Comparison of ENCODE assay signal across 34 cellular contexts in the genomic region with DNA sequence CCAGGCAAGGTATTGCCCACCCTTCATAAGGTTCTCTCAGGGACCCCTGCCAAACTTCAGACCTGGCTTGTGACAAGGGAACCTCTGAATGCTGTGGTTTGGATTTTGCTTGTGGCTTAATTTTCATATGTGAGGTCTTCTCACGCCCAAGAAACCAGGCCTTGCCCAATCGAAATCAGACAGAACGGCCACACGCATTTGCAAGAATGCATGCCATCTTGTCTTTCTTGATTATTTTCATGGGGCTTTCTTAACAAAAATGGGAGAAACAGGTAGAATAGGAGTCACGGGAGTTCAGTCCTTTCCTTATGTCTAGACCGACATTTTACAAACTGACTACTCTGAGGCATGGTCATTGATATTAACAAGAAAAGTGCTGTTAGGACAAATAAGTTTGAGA.
"Had no signal": no experiment of that assay in that cellular context is flagged by ENCODE, and none has a peak within 500 bp of the region (broad histone marks: within the 10 kb centered on the region; RNA-seq: fewer than 3 reads in every experiment).

No MANE protein-coding gene starts in this region.

- FAIRE-seq: astrocyte, bronchial epithelial cell had no signal

- DNase-seq: activated effector memory CD4-positive, alpha-beta T cell treated with anti-CD3 and anti-CD28 coated beads, Interleukin-2, amount 50 U/mL, for 16 hours; activated effector memory CD4-positive, alpha-beta T cell treated with Interleukin-2 at 50 U/mL for 16 hours; activated gamma-delta T cell; activated gamma-delta T cell treated with Interleukin-2 at 50 U/mL for 16 hours; activated naive CD4-positive, alpha-beta T cell; activated naive CD4-positive, alpha-beta T cell treated with anti-CD3 and anti-CD28 coated beads for 36 hours; activated naive CD4-positive, alpha-beta T cell treated with anti-CD3 and anti-CD28 coated beads, Interleukin-2, amount 10 ng/mL, durations not matched to agents 7 days and 5 days; activated naive CD4-positive, alpha-beta T cell treated with anti-CD3 and anti-CD28 coated beads, Interleukin-2, amount 50 U/mL, for 16 hours; activated naive CD4-positive, alpha-beta T cell treated with Interleukin-2 at 50 U/mL for 16 hours; activated naive CD8-positive, alpha-beta T cell treated with anti-CD3 and anti-CD28 coated beads for 36 hours; activated naive CD8-positive, alpha-beta T cell treated with anti-CD3 and anti-CD28 coated beads, Interleukin-2, amount 10 ng/mL, durations not matched to agents 7 days and 5 days; activated naive CD8-positive, alpha-beta T cell treated with anti-CD3 and anti-CD28 coated beads, Interleukin-2, amount 50 U/mL, for 24 hours; activated T-cell treated with anti-CD3 and anti-CD28 coated beads, Interleukin-2, amount 50 U/mL, for 1 hour; activated T-cell treated with anti-CD3 and anti-CD28 coated beads, Interleukin-2, amount 50 U/mL, for 24 hours; activated T-cell treated with anti-CD3 and anti-CD28 coated beads, Interleukin-2, amount 50 U/mL, for 4 hours; activated T-cell treated with anti-CD3 and anti-CD28 coated beads, Interleukin-2, amount 50 U/mL, for 48 hours; activated T-cell treated with anti-CD3 and anti-CD28 coated beads, Interleukin-2, amount 50 U/mL, for 72 hours; adrenal gland; amniotic stem cell; amygdala; anterior cingulate cortex; aorta; body of pancreas; brain microvascular endothelial cell; caudate nucleus; central memory CD4-positive, alpha-beta T cell; cerebellar nuclear complex had no signal

- H3K27me3 ChIP-seq: adrenal gland, ascending aorta, body of pancreas, brain microvascular endothelial cell, breast epithelium, cardiac muscle cell had no signal

- H3K4me3 ChIP-seq: adrenal gland, ascending aorta, body of pancreas, breast epithelium, cardiac muscle cell had no signal

- H3K27ac ChIP-seq: adrenal gland, ascending aorta, body of pancreas, brain microvascular endothelial cell, breast epithelium, cardiac muscle cell had no signal

- ATAC-seq: activated naive CD4-positive, alpha-beta T cell treated with anti-CD3 and anti-CD28 coated beads, Interleukin-2, amount 50 U/mL, for 72 hours; activated naive CD8-positive, alpha-beta T cell treated with anti-CD3 and anti-CD28 coated beads, Interleukin-2, amount 50 U/mL, for 24 hours; activated T-cell treated with anti-CD3 and anti-CD28 coated beads, Interleukin-2, amount 50 U/mL, for 4 hours; activated T-cell treated with anti-CD3 and anti-CD28 coated beads, Interleukin-2, amount 50 U/mL, for 72 hours; activated T-helper 17 cell treated with anti-CD3 and anti-CD28 coated beads, Interleukin-2, amount 50 U/mL, for 72 hours; body of pancreas had no signal

- H3K9me3 ChIP-seq: adrenal gland, ascending aorta, body of pancreas, breast epithelium had no signal

- H3K4me1 ChIP-seq: adrenal gland, ascending aorta, breast epithelium had no signal

- H3K36me3 ChIP-seq: adrenal gland, ascending aorta, brain microvascular endothelial cell, breast epithelium, cardiac muscle cell had no signal
